In the genomic region with DNA sequence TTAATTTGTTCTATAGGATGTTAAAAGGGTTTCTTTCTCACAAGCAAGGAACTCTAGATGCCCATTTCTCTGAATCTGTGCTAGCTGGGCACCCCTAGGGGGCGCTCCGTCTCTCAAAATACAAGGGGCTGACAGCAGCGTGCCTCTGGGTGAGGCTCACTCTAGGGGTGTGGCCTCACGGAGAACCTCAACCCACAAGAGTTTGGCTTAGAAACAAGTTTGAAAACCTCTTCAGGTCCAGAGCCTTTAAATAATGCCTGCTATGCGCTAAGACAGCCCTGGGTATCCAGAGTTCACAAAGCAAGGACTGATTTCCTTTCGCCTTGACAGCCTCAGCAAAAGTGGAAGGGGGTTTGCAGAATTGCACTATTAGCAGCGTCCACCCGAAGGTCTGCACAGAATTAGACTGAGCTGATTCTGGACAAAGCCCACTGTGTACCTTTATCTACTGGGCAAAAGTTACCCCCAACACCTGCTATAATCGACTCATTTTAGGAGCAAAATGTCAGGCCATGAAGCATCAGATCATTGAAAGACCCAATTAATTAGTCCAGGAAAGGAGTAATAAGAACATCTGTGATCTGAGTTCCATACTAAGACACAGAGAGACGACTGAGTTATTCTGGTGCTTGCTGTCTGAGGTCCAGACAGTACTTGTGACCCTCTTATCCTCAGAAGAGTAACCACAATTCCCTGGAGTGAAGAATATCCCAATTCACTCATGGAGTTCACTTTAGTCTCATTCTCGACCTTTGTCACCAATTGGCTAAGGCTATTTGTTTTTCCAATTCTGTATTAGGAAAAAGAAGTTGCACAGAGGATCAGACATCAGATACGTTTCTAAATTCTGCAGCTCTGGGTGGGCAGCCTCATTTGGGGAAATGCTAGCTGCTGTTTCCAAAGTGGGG, we compare ENCODE assay signal across 1 cellular context.
TF ChIP-seq lines count a peak whose summit lies in the region.

No MANE protein-coding gene starts in this region.

TF ChIP-seq in K562, 482 proteins besides CTCF, POLR2A, EP300 and RAD21 (continued from another document and continues in another):
- TF ChIP-seq, protein P1, sequence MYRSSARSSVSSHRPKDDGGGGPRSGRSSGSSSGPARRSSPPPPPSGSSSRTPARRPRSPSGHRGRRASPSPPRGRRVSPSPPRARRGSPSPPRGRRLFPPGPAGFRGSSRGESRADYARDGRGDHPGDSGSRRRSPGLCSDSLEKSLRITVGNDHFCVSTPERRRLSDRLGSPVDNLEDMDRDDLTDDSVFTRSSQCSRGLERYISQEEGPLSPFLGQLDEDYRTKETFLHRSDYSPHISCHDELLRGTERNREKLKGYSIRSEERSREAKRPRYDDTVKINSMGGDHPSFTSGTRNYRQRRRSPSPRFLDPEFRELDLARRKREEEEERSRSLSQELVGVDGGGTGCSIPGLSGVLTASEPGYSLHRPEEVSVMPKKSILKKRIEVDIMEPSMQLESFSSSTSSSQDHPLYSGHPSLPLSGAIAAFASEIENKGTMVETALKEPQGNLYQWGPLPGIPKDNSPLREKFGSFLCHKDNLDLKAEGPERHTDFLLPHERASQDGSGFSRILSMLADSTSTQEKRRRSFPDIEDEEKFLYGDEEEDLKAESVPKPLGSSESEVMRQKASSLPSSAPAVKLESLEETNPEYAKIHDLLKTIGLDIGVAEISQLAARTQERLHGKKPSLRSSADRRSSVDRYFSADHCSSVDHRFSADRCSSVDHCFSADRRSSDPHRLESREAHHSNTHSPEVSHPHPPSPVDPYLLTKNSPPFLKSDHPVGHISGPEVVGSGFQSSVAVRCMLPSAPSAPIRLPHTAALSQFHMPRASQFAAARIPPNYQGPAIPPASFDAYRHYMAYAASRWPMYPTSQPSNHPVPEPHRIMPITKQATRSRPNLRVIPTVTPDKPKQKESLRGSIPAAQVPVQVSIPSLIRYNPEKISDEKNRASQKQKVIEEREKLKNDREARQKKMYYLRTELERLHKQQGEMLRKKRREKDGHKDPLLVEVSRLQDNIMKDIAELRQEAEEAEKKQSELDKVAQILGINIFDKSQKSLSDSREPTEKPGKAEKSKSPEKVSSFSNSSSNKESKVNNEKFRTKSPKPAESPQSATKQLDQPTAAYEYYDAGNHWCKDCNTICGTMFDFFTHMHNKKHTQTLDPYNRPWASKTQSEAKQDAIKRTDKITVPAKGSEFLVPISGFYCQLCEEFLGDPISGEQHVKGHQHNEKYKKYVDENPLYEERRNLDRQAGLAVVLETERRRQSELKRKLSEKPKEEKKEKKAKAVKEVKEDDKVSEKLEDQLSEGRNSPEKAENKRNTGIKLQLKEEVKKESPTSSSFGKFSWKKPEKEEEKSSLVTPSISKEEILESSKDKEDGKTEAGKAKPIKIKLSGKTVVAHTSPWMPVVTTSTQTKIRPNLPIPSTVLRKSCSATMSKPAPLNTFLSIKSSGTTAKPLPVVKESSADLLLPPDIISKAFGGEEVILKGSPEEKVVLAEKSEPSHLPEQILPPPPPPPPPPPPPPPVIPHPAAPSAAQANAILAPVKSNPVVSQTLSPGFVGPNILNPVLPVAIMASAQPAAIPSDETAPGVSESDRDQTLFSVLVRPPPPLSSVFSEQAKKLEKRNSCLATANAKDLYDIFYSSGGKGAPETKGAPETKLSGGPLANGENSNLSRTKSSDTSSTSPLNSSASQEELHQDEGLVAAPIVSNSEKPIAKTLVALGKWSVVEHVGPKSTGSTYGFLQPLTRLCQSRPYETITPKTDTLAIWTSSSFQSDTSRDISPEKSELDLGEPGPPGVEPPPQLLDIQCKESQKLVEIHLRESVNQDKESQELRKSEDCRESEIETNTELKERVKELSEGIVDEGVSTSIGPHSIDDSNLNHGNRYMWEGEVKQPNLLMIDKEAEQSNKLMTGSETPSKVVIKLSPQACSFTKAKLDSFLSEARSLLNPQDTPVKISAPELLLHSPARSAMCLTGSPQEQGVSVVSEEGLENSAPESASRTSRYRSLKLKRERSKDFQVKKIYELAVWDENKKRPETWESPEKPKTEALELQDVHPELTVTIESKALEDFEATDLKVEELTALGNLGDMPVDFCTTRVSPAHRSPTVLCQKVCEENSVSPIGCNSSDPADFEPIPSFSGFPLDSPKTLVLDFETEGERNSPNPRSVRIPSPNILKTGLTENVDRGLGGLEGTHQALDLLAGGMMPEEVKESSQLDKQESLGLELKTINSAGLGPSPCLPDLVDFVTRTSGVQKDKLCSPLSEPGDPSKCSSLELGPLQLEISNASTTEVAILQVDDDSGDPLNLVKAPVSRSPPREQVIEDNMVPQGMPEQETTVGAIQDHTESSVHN (IDR thresholded peaks at IDR 0.05; ENCODE audit: borderline replicate concordance in 1 of 2, low read depth in 1 of 2) = no peak
- TF ChIP-seq ETV6 (IDR thresholded peaks at IDR 0.05; ENCODE audit: borderline replicate concordance in 1 of 2, low read depth in 2 of 2, low read length in 1 of 2) (0 out of 4 replicates have a peak, but pooled peaks of 1 of the 2 experiments have one; percentile 46), ETV6 (CRISPR knock-in tag; IDR thresholded peaks at IDR 0.05; ENCODE audit: borderline replicate concordance) (no peak), TEAD2 (tag; IDR thresholded peaks at IDR 0.05) (no peak), ADNP (tag; IDR thresholded peaks at IDR 0.05) (no peak), YY1 (IDR thresholded peaks at IDR 0.05; ENCODE audit: borderline replicate concordance in 1 of 3, control insufficient read depth in 1 of 3, extremely low read depth in 1 of 3, insufficient read depth in 3 of 3, insufficient read length in 1 of 3, insufficient replicate concordance in 2 of 3, low read depth in 1 of 3, low read length in 2 of 3) (peak in 1 of 3 experiments; percentile 79), ZNF584 (CRISPR knock-in tag; IDR thresholded peaks at IDR 0.05; ENCODE audit: low read depth) (no peak), ZNF146 (CRISPR knock-in tag; IDR thresholded peaks at IDR 0.05; ENCODE audit: unreplicated experiment) (no peak), MNT (conservative IDR thresholded peaks at IDR 0.05) (peak; percentile 91 to 92), NR4A1 (CRISPR knock-in tag; IDR thresholded peaks at IDR 0.05) (peak; percentile 6; the same call in 1 of the 2 replicates), NR4A1 (tag; IDR thresholded peaks at IDR 0.05) (no peak), TEAD4 (IDR thresholded peaks at IDR 0.05; ENCODE audit: low read length) (peak; percentile 65; the same call in 1 of the 2 replicates), TEAD4 (CRISPR knock-in tag; IDR thresholded peaks at IDR 0.05; ENCODE audit: borderline replicate concordance) (no peak), PKNOX1 (IDR thresholded peaks at IDR 0.05) (peak; percentile 56; the same call in 1 of the 2 replicates)
- TF ChIP-seq, protein P2, sequence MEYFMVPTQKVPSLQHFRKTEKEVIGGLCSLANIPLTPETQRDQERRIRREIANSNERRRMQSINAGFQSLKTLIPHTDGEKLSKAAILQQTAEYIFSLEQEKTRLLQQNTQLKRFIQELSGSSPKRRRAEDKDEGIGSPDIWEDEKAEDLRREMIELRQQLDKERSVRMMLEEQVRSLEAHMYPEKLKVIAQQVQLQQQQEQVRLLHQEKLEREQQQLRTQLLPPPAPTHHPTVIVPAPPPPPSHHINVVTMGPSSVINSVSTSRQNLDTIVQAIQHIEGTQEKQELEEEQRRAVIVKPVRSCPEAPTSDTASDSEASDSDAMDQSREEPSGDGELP (CRISPR knock-in tag; IDR thresholded peaks at IDR 0.05; ENCODE audit: borderline replicate concordance) = peak; percentile 60; the same call in 1 of the 2 replicates
- TF ChIP-seq, protein P3, sequence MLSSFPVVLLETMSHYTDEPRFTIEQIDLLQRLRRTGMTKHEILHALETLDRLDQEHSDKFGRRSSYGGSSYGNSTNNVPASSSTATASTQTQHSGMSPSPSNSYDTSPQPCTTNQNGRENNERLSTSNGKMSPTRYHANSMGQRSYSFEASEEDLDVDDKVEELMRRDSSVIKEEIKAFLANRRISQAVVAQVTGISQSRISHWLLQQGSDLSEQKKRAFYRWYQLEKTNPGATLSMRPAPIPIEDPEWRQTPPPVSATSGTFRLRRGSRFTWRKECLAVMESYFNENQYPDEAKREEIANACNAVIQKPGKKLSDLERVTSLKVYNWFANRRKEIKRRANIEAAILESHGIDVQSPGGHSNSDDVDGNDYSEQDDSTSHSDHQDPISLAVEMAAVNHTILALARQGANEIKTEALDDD (IDR thresholded peaks at IDR 0.05) = peak; percentile 71; the same call in 1 of the 2 replicates
- TF ChIP-seq, protein P4, sequence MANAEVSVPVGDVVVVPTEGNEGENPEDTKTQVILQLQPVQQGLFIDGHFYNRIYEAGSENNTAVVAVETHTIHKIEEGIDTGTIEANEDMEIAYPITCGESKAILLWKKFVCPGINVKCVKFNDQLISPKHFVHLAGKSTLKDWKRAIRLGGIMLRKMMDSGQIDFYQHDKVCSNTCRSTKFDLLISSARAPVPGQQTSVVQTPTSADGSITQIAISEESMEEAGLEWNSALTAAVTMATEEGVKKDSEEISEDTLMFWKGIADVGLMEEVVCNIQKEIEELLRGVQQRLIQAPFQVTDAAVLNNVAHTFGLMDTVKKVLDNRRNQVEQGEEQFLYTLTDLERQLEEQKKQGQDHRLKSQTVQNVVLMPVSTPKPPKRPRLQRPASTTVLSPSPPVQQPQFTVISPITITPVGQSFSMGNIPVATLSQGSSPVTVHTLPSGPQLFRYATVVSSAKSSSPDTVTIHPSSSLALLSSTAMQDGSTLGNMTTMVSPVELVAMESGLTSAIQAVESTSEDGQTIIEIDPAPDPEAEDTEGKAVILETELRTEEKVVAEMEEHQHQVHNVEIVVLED (CRISPR knock-in tag; IDR thresholded peaks at IDR 0.05) = no peak
- TF ChIP-seq, protein P5, sequence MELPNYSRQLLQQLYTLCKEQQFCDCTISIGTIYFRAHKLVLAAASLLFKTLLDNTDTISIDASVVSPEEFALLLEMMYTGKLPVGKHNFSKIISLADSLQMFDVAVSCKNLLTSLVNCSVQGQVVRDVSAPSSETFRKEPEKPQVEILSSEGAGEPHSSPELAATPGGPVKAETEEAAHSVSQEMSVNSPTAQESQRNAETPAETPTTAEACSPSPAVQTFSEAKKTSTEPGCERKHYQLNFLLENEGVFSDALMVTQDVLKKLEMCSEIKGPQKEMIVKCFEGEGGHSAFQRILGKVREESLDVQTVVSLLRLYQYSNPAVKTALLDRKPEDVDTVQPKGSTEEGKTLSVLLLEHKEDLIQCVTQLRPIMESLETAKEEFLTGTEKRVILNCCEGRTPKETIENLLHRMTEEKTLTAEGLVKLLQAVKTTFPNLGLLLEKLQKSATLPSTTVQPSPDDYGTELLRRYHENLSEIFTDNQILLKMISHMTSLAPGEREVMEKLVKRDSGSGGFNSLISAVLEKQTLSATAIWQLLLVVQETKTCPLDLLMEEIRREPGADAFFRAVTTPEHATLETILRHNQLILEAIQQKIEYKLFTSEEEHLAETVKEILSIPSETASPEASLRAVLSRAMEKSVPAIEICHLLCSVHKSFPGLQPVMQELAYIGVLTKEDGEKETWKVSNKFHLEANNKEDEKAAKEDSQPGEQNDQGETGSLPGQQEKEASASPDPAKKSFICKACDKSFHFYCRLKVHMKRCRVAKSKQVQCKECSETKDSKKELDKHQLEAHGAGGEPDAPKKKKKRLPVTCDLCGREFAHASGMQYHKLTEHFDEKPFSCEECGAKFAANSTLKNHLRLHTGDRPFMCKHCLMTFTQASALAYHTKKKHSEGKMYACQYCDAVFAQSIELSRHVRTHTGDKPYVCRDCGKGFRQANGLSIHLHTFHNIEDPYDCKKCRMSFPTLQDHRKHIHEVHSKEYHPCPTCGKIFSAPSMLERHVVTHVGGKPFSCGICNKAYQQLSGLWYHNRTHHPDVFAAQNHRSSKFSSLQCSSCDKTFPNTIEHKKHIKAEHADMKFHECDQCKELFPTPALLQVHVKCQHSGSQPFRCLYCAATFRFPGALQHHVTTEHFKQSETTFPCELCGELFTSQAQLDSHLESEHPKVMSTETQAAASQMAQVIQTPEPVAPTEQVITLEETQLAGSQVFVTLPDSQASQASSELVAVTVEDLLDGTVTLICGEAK (IDR thresholded peaks at IDR 0.05) = no peak; the same call in 1 of the 2 replicates
- TF ChIP-seq, protein P5 (CRISPR knock-in tag; IDR thresholded peaks at IDR 0.05) = no peak
